Comparison of ENCODE assay signal across 8 cellular contexts in the genomic region with DNA sequence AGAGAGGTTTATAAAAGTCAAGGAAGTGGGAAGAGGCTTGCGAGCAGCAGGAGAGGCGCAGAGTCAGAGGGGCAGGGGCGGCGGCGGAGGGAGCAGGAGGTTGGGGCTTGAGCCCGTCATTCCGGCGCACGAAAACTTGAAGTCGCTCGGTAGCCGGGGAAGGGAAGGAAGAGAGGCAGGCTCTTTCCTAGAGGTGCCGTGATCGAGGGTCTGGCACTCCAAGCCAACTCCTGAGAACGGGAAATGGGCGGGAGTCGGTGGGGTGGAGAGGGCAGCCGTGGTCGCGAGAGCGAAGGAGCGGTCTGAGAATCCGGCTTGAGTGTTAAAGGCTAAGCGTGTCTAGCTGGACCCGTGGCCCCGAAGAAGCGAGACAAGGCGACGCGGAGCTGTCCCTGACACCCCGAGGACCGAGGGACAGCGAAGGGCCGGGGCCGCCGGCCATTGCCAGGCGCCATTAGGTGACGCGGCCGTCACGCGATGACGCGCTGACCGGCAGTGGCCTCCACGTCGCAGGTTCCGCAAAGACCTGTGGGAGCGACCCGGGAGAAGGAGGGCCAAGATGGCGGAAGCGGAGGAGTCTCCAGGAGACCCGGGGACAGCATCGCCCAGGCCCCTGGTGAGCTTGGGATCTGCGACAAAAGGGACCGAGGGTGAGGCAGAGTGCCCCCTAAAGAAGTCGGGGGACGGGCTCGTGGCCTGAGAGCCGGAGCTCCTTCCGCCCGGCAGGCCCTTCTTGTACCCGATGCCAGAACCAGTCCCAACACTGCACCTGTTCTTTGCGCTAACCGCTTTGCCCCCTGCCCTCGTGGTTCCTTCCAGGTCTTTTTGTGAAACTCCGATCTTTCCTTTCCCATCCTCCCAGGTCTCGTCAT. TPM values are rescaled to one million over a fixed set of nuclear protein-coding genes. Genes with fewer than 3 reads are reported as not detected.
A peak's percentile ranks its signal among the peaks of the same experiment; 100 is the strongest.
DNase-seq lines count a peak whose midpoint lies in the region; ATAC-seq and TF ChIP-seq lines count a peak whose summit lies in the region.

A gene with protein sequence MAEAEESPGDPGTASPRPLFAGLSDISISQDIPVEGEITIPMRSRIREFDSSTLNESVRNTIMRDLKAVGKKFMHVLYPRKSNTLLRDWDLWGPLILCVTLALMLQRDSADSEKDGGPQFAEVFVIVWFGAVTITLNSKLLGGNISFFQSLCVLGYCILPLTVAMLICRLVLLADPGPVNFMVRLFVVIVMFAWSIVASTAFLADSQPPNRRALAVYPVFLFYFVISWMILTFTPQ (plus strand): TSS at position 544 of the 872 bp plus-strand sequence. CDS start 16 bp downstream, at position 560.

- H3K9me3 Mint-ChIP-seq in neural crest cell = no peaks in the 10 kb centered on the region

- TF ChIP-seq CTCF in fibroblast of villous mesenchyme (IDR thresholded peaks at IDR 0.05; ENCODE audit: insufficient read depth, low read depth, low read length) = peak; percentile 16
- TF ChIP-seq CTCF in neural crest cell (conservative IDR thresholded peaks at IDR 0.05) = no peak

- H3K36me3 Mint-ChIP-seq in neural crest cell (ENCODE audit: low read depth) = no peaks in the 10 kb centered on the region

- ATAC-seq in GM21825 (IDR thresholded peaks at IDR 0.05; ENCODE audit: unreplicated experiment) = peak; percentile 97

- H3K27me3 Mint-ChIP-seq in neural crest cell (ENCODE audit: low read depth) = peaks cover 5% of the 10 kb centered on the region

- peak; percentile 76 for TF ChIP-seq POLR2A in Raji (IDR thresholded peaks at IDR 0.05; ENCODE audit: insufficient read depth, low read depth, low read length)

- peak within 1 kb of the TSS; percentile 92 for H3K4me3 Mint-ChIP-seq in neural crest cell

- H3K4me1 Mint-ChIP-seq in neural crest cell = peaks cover 9% of the 10 kb centered on the region

- peak within 1 kb of the TSS; percentile 97 for H3K27ac Mint-ChIP-seq in neural crest cell (ENCODE audit: unreplicated experiment)

- DNase-seq in ELR (ENCODE audit: low read depth) (peak; percentile 79), Kasumi-1 (lab: John Stamatoyannopoulos, UW) (peak; percentile 46 to 52), activated gamma-delta T cell treated with Interleukin-2 at 50 U/mL for 16 hours (peak; percentile 48), fibroblast of villous mesenchyme (ENCODE audit: low read depth) (peak; percentile 77), neural crest cell (ENCODE audit: low read depth, low spot score) (peak; percentile 59), stromal cell of bone marrow (ENCODE audit: low read depth) (peak; percentile 48)

- peak within 1 kb of the TSS; percentile 69 for H3K4me3 ChIP-seq in fibroblast of villous mesenchyme (ENCODE audit: low read depth, low read length)

RNA-seq across cellular contexts. Expression of the gene that starts here (rescaled TPM):
- total RNA-seq in fibroblast of villous mesenchyme (26.1 and 43.2 TPM in 2 replicates), neural crest cell (35.1 and 37.4 TPM in 2 replicates)

Comparison
In these comparisons a context has a peak if more than half of its experiments do, and no peak if none do; other contexts are left out.
1. Peak in every context shown above with its lines: DNase-seq, ATAC-seq and H3K4me3 ChIP-seq.